16 cellular contexts compared by ENCODE assay signal in genomic region chr3:127587876-127588275, GRCh38. TPM values are rescaled to one million over a fixed set of nuclear protein-coding genes. Genes with fewer than 3 reads are reported as not detected.
DNase-seq lines count a peak whose midpoint lies in the region; TF ChIP-seq lines count a peak whose summit lies in the region.
"Had no signal": no experiment of that assay in that cellular context is flagged by ENCODE, and none has a peak within 500 bp of the region (broad histone marks: within the 10 kb centered on the region; RNA-seq: fewer than 3 reads in every experiment).

No MANE protein-coding gene starts in this region.

- no peaks in the 10 kb centered on the region for H3K36me3 ChIP-seq in hepatocyte (replicated peaks; ENCODE audit: insufficient read depth, low read depth)
- H3K36me3 ChIP-seq in testis (ENCODE audit: low read depth, missing control alignments) = no peaks in the 10 kb centered on the region

- TF ChIP-seq POLR2A in testis (IDR thresholded peaks at IDR 0.05) = no peak

- peak overlapping the region; percentile 21 for H3K27ac Mint-ChIP-seq in type B pancreatic cell
- H3K27ac Mint-ChIP-seq: GM23338 had no signal

- H3K9me2 ChIP-seq in hepatocyte (replicated peaks; ENCODE audit: insufficient read depth) = no peaks in the 10 kb centered on the region

- no peaks in the 10 kb centered on the region for H3K36me3 Mint-ChIP-seq in type B pancreatic cell

- H3K9me3 Mint-ChIP-seq in type B pancreatic cell = no peaks in the 10 kb centered on the region
- H3K9me3 Mint-ChIP-seq: GM23338 had no signal

- H3K4me3 ChIP-seq in GM12865 (ENCODE audit: low read depth, low read length) (no peak overlapping the region), hepatocyte (no peak overlapping the region), testis (no peak overlapping the region)
- H3K4me3 ChIP-seq: GM23338 had no signal

- TF ChIP-seq CTCF in GM12865 (IDR thresholded peaks at IDR 0.05; ENCODE audit: insufficient read depth, low read depth, low read length, missing control alignments) (no peak), RWPE1 (conservative IDR thresholded peaks at IDR 0.05; ENCODE audit: low read depth) (no peak), hepatocyte (IDR thresholded peaks at IDR 0.05; ENCODE audit: poor library complexity) (no peak), type B pancreatic cell (conservative IDR thresholded peaks at IDR 0.05) (no peak), testis (IDR thresholded peaks at IDR 0.05) (no peak)

- peaks cover 19% of the 10 kb centered on the region for H3K4me1 Mint-ChIP-seq in type B pancreatic cell (ENCODE audit: unreplicated experiment)

- H3K4me2 ChIP-seq in hepatocyte = peak overlapping the region; percentile 93
- H3K4me2 ChIP-seq: GM23338 had no signal

- peaks cover 47% of the 10 kb centered on the region for H4K20me1 ChIP-seq in hepatocyte (ENCODE audit: insufficient read depth, poor library complexity, severe bottlenecking)

- CTCF ChIA-PET in RWPE1 (lab: Yijun Ruan, JAX) = interaction anchor here (0.6 to 4.6 kb wide), 2 partner anchors 13 to 108 kb away, joined by 5 to 28 read pairs; no protein-coding TSS in a partner anchor

- H3K4me1 ChIP-seq in hepatocyte (ENCODE audit: insufficient read depth) (peaks cover 14% of the 10 kb centered on the region), testis (peaks cover 34% of the 10 kb centered on the region)

- H3K27me3 Mint-ChIP-seq in type B pancreatic cell = peaks cover 2% of the 10 kb centered on the region

- POLR2A ChIA-PET in RWPE1 (lab: Yijun Ruan, JAX; ENCODE audit: low non-redundant PET) = no interaction called here

- H3K27me3 ChIP-seq in hepatocyte (no peaks in the 10 kb centered on the region), testis (no peaks in the 10 kb centered on the region)

- H3K79me2 ChIP-seq in hepatocyte = peaks cover 69% of the 10 kb centered on the region

- H3K27ac ChIP-seq in RWPE1 (peak overlapping the region; percentile 97), hepatocyte (no peak overlapping the region), testis (no peak overlapping the region)

- no peak overlapping the region for H2AFZ ChIP-seq in hepatocyte
- H2AFZ ChIP-seq: GM23338 had no signal

- H3K9me3 ChIP-seq in hepatocyte (ENCODE audit: low read depth) (no peaks in the 10 kb centered on the region), testis (no peaks in the 10 kb centered on the region)

- 96% methylated on average over 4 of the region's 4 CpGs for WGBS in hepatocyte (ENCODE audit: low lambda C conversion rate, missing lambda C conversion rate)
- 57 to 60% methylated on average over 1 to 4 of the region's 4 CpGs for WGBS in testis, 2 donors

- no peak overlapping the region for H3K4me3 Mint-ChIP-seq in type B pancreatic cell

- intact Hi-C loops in testis (cut with DNase I; ENCODE audit: low total_unique reads) = no loop called here

- DNase-seq in GM12865 (ENCODE audit: low read depth) = peak; percentile 29
- DNase-seq in RWPE1 (ENCODE audit: low spot score) = no peak
- DNase-seq in hepatocyte (ENCODE audit: low spot score) = no peak
- no peak for DNase-seq in type B pancreatic cell (ENCODE audit: extremely low spot score, unreplicated experiment)
- no peak for DNase-seq in testis
- DNase-seq in activated CD4-positive, alpha-beta T cell treated with anti-CD3 and anti-CD28 coated beads for 1 hour = no peak
- no peak for DNase-seq in DMS114 treated with DMSO at 0.1 percent for 48 hours (lab: John Stamatoyannopoulos, UW; ENCODE audit: unreplicated experiment)
- DNase-seq: DMS79, NCI-H187, NCI-H2107, NCI-H524, NCI-H82, PC-3, RPMI8226, SIG-M5 had no signal

RNA-seq across cellular contexts. Expression of gene TPRA1, which starts 2.7 kb away (rescaled TPM):
- total RNA-seq in hepatocyte = 39.9 and 41.0 TPM in 2 replicates
- 57.2 and 66.3 TPM in 2 replicates for polyA plus RNA-seq in hepatocyte
- total RNA-seq in type B pancreatic cell (ENCODE audit: low replicate concordance) = 35.2 and 42.3 TPM in 2 replicates
- 10 to 100 TPM; 55.7 to 59.3 TPM for total RNA-seq in testis
- 32.6 TPM for polyA plus RNA-seq in testis (ENCODE audit: insufficient read depth, low read depth, low replicate concordance)

RNA-seq across cellular contexts. Expression of gene MCM2, which starts 10.3 kb away (rescaled TPM):
- total RNA-seq in hepatocyte (19.6 and 31.4 TPM in 2 replicates), type B pancreatic cell (ENCODE audit: low replicate concordance) (51.9 and 118 TPM in 2 replicates), testis (10 to 100 TPM; 40.8 to 49.3 TPM)
- polyA plus RNA-seq in hepatocyte (14.6 and 15.0 TPM in 2 replicates), testis (ENCODE audit: insufficient read depth, low read depth, low replicate concordance) (32.5 TPM)

RNA-seq across cellular contexts. Expression of gene PODXL2, which starts 41.1 kb away (rescaled TPM):
- total RNA-seq in hepatocyte = 6.4 and 8.0 TPM in 2 replicates
- 5.1 and 7.8 TPM in 2 replicates for polyA plus RNA-seq in hepatocyte
- total RNA-seq in type B pancreatic cell (ENCODE audit: low replicate concordance) = 24.8 and 48.9 TPM in 2 replicates
- 10 to 100 TPM; 71.9 to 88.8 TPM for total RNA-seq in testis
- 51.3 TPM for polyA plus RNA-seq in testis (ENCODE audit: insufficient read depth, low read depth, low replicate concordance)
